31 cellular contexts compared by ENCODE assay signal in genomic region chr10:15795000-15795792, GRCh38.
DNase-seq lines count a peak whose midpoint lies in the region; ATAC-seq and TF ChIP-seq lines count a peak whose summit lies in the region.
"Had no signal": no experiment of that assay in that cellular context is flagged by ENCODE, and none has a peak within 500 bp of the region (broad histone marks: within the 10 kb centered on the region; RNA-seq: fewer than 3 reads in every experiment).

No MANE protein-coding gene starts in this region.

- H3K27ac Mint-ChIP-seq in T-helper 2 cell treated with Interferon-gamma antibody and Interleukin-4, amounts not matched to agents 5 μg/mL and 100 μg/mL, for 36 hours = peak overlapping the region; percentile 6
- H3K27ac Mint-ChIP-seq: activated naive CD8-positive, alpha-beta T cell treated with anti-CD3 and anti-CD28 coated beads, Interleukin-2, amount 50 U/mL, for 24 hours; CD8-positive, alpha-beta T cell; endodermal cell; naive thymus-derived CD4-positive, alpha-beta T cell; progenitor cell of endocrine pancreas; T-helper 1 cell treated with Interleukin-12 subunit alpha and Interleukin-12 subunit beta and Interleukin-4 antibody, amounts not matched to agents 30 μg/mL and 1 μg/mL, for 36 hours had no signal

- POLR2A ChIA-PET in HEK293T (lab: Yijun Ruan, JAX) = interaction anchor here (1.4 kb wide), 1 partner anchor 13 kb away, joined by 4 read pairs; no protein-coding TSS in a partner anchor

- H3K27me3 Mint-ChIP-seq in T-helper 2 cell treated with Interferon-gamma antibody and Interleukin-4, amounts not matched to agents 5 μg/mL and 100 μg/mL, for 36 hours (ENCODE audit: low read depth) = no peaks in the 10 kb centered on the region
- H3K27me3 Mint-ChIP-seq: activated naive CD8-positive, alpha-beta T cell treated with anti-CD3 and anti-CD28 coated beads, Interleukin-2, amount 50 U/mL, for 24 hours; naive thymus-derived CD4-positive, alpha-beta T cell; progenitor cell of endocrine pancreas had no signal

- CTCF ChIA-PET in HEK293T (lab: Yijun Ruan, JAX) = no interaction called here

- H3K9me3 Mint-ChIP-seq in T-helper 2 cell treated with Interferon-gamma antibody and Interleukin-4, amounts not matched to agents 5 μg/mL and 100 μg/mL, for 36 hours = no peaks in the 10 kb centered on the region
- H3K9me3 Mint-ChIP-seq: activated naive CD8-positive, alpha-beta T cell treated with anti-CD3 and anti-CD28 coated beads, Interleukin-2, amount 50 U/mL, for 24 hours; CD8-positive, alpha-beta T cell; endodermal cell; naive thymus-derived CD4-positive, alpha-beta T cell; T-helper 1 cell treated with Interleukin-12 subunit alpha and Interleukin-12 subunit beta and Interleukin-4 antibody, amounts not matched to agents 30 μg/mL and 1 μg/mL, for 36 hours had no signal

- H3K36me3 Mint-ChIP-seq in T-helper 2 cell treated with Interferon-gamma antibody and Interleukin-4, amounts not matched to agents 5 μg/mL and 100 μg/mL, for 36 hours (ENCODE audit: low read depth) = peaks cover 32% of the 10 kb centered on the region

- peaks cover 2 to 81% (median 28%) of the 10 kb centered on the region in 3 donors for H3K4me1 ChIP-seq in gastroesophageal sphincter
- H3K4me1 ChIP-seq: HAP-1 had no signal

- H3K36me3 ChIP-seq in gastroesophageal sphincter = peaks cover 0 to 1% of the 10 kb centered on the region in 2 donors
- H3K36me3 ChIP-seq: BE2C, HAP-1, thyroid gland, uterus had no signal

- peaks cover 3% of the 10 kb centered on the region for H3K4me1 Mint-ChIP-seq in T-helper 2 cell treated with Interferon-gamma antibody and Interleukin-4, amounts not matched to agents 5 μg/mL and 100 μg/mL, for 36 hours (ENCODE audit: low read depth)
- H3K4me1 Mint-ChIP-seq: activated naive CD8-positive, alpha-beta T cell treated with anti-CD3 and anti-CD28 coated beads, Interleukin-2, amount 50 U/mL, for 24 hours had no signal

- TF ChIP-seq POLR2A in gastroesophageal sphincter (IDR thresholded peaks at IDR 0.05) = no peak

- H3K4me3 ChIP-seq in GM12865 (ENCODE audit: low read depth, low read length) = no peak overlapping the region
- H3K4me3 ChIP-seq in gastroesophageal sphincter = no peak overlapping the region
- H3K4me3 ChIP-seq: HAP-1, PC-9, stomach, thyroid gland, uterus had no signal

- 48 to 56% methylated on average over 7 to 8 of the region's 8 CpGs for WGBS in gastroesophageal sphincter (ENCODE audit: low coverage in 1 of 2), 2 donors

- ATAC-seq in gastroesophageal sphincter = no peak
- ATAC-seq in HG03045 (IDR thresholded peaks at IDR 0.05; ENCODE audit: unreplicated experiment) = no peak
- ATAC-seq: activated naive CD8-positive, alpha-beta T cell treated with anti-CD3 and anti-CD28 coated beads, Interleukin-2, amount 50 U/mL, for 24 hours; CD8-positive, alpha-beta T cell; naive thymus-derived CD4-positive, alpha-beta T cell; Right ventricle myocardium inferior; sciatic nerve had no signal

- no peak for TF ChIP-seq CTCF in GM12865 (IDR thresholded peaks at IDR 0.05; ENCODE audit: insufficient read depth, low read depth, low read length, missing control alignments)
- TF ChIP-seq CTCF in gastroesophageal sphincter (IDR thresholded peaks at IDR 0.05) = no peak

- H3K9me3 ChIP-seq in gastroesophageal sphincter = no peaks in the 10 kb centered on the region
- H3K9me3 ChIP-seq: BE2C, HAP-1, SK-N-SH, stomach, thyroid gland, uterus had no signal

- no peaks in the 10 kb centered on the region for H3K27me3 ChIP-seq in gastroesophageal sphincter
- H3K27me3 ChIP-seq: BE2C, stomach, thyroid gland, uterus had no signal

- H3K4me3 Mint-ChIP-seq in T-helper 2 cell treated with Interferon-gamma antibody and Interleukin-4, amounts not matched to agents 5 μg/mL and 100 μg/mL, for 36 hours = no peak overlapping the region
- H3K4me3 Mint-ChIP-seq: activated naive CD8-positive, alpha-beta T cell treated with anti-CD3 and anti-CD28 coated beads, Interleukin-2, amount 50 U/mL, for 24 hours; CD8-positive, alpha-beta T cell; endodermal cell; naive thymus-derived CD4-positive, alpha-beta T cell; T-helper 1 cell treated with Interleukin-12 subunit alpha and Interleukin-12 subunit beta and Interleukin-4 antibody, amounts not matched to agents 30 μg/mL and 1 μg/mL, for 36 hours had no signal

- no peak for TF ChIP-seq EP300 in gastroesophageal sphincter (IDR thresholded peaks at IDR 0.05)

- DNase-seq in GM12865 (ENCODE audit: low read depth) (peak; percentile 5), HEK293T (ENCODE audit: extremely low spot score) (no peak), NCI-H1105 (lab: John Stamatoyannopoulos, UW) (no peak), midbrain (lab: John Stamatoyannopoulos, UW) (no peak)
- no peak for DNase-seq in T-helper 2 cell treated with Interferon-gamma antibody and Interleukin-4, amounts not matched to agents 5 μg/mL and 100 μg/mL, for 36 hours (ENCODE audit: low spot score)
- DNase-seq: ACHN; activated naive CD8-positive, alpha-beta T cell treated with anti-CD3 and anti-CD28 coated beads, Interleukin-2, amount 50 U/mL, for 24 hours; BE2C; CD8-positive, alpha-beta T cell; dermis blood vessel endothelial cell; endodermal cell; foreskin fibroblast; head of caudate nucleus; KBM-7; MM.1S; naive thymus-derived CD4-positive, alpha-beta T cell; NCI-H2029; NCI-H524 treated with DMSO at 0.1 percent for 48 hours; PC-9; SK-N-SH; stimulated activated CD8-positive, alpha-beta memory T cell treated with anti-CD3 and anti-CD28 coated beads, Interleukin-4, amount 100 ng/mL, for 48 hours; stomach; thyroid gland; uterus had no signal

- H3K27ac ChIP-seq in gastroesophageal sphincter = peak overlapping the region in 3 of 4 donors; percentile 20 to 77 (median 56)
- H3K27ac ChIP-seq: PC-9, stomach, thyroid gland had no signal

TF ChIP-seq in HEK293T, 16 proteins besides CTCF, POLR2A, EP300 and RAD21:
- no peak for TF ChIP-seq FOXK2 (IDR thresholded peaks at IDR 0.05)
- no peak for TF ChIP-seq SP1 (IDR thresholded peaks at IDR 0.05)
- TF ChIP-seq NFRKB (IDR thresholded peaks at IDR 0.05) = no peak
- no peak for TF ChIP-seq FOXA1 (IDR thresholded peaks at IDR 0.05)
- TF ChIP-seq LEF1 (IDR thresholded peaks at IDR 0.05; ENCODE audit: borderline replicate concordance) = no peak
- peak; percentile 12; the same call in 1 of the 2 replicates for TF ChIP-seq PKNOX1 (IDR thresholded peaks at IDR 0.05)
- TF ChIP-seq CTBP1 (IDR thresholded peaks at IDR 0.05; ENCODE audit: borderline replicate concordance) = no peak
- TF ChIP-seq L3MBTL2 (conservative IDR thresholded peaks at IDR 0.05) = no peak
